ENCODE assay signal across 16 cellular contexts in genomic region chr4:23097251-23097650, GRCh38.
DNase-seq lines count a peak whose midpoint lies in the region; ATAC-seq and TF ChIP-seq lines count a peak whose summit lies in the region.
"Had no signal": no experiment of that assay in that cellular context is flagged by ENCODE, and none has a peak within 500 bp of the region (broad histone marks: within the 10 kb centered on the region; RNA-seq: fewer than 3 reads in every experiment).

No MANE protein-coding gene starts in this region.

- H3K27ac Mint-ChIP-seq in stimulated activated naive CD8-positive, alpha-beta T cell treated with anti-CD3 and anti-CD28 coated beads, Interleukin-15, amount 100 ng/mL, for 72 hours: no peak overlapping the region
- H3K27ac Mint-ChIP-seq: activated CD4-positive, alpha-beta memory T cell treated with anti-CD3 and anti-CD28 coated beads, Interleukin-2, amount 10 ng/mL, durations not matched to agents 7 days and 5 days; CD4-positive, alpha-beta T cell; stimulated activated naive CD8-positive, alpha-beta T cell treated with anti-CD3 and anti-CD28 coated beads, Interleukin-15, Interleukin-2, amounts not matched to agents 100 ng/mL and 50 ng/mL, for 24 hours had no signal

- no peaks in the 10 kb centered on the region for H3K4me1 Mint-ChIP-seq in stimulated activated naive CD8-positive, alpha-beta T cell treated with anti-CD3 and anti-CD28 coated beads, Interleukin-15, amount 100 ng/mL, for 72 hours
- H3K4me1 Mint-ChIP-seq: activated CD4-positive, alpha-beta memory T cell treated with anti-CD3 and anti-CD28 coated beads, Interleukin-2, amount 10 ng/mL, durations not matched to agents 7 days and 5 days had no signal

- in situ Hi-C loops in GM23248 (cut with MboI): no loop called here

- H3K4me3 ChIP-seq in GM23248 (no peak overlapping the region), cardiac fibroblast (replicated peaks in 1 of 2; ENCODE audit: low read depth in 2 of 2, low read length in 2 of 2) (no peak overlapping the region)
- H3K4me3 ChIP-seq: hepatocyte, pancreas, SK-N-MC, vagina had no signal

- H3K4me1 ChIP-seq in GM23248 (ENCODE audit: insufficient read depth): no peaks in the 10 kb centered on the region
- H3K4me1 ChIP-seq: pancreas, vagina had no signal

- no peaks in the 10 kb centered on the region for H3K27me3 ChIP-seq in GM23248 (replicated peaks; ENCODE audit: insufficient read depth)
- H3K27me3 ChIP-seq: hepatocyte, pancreas, vagina had no signal

- H4K20me1 ChIP-seq in GM23248 (ENCODE audit: insufficient read depth): no peaks in the 10 kb centered on the region

- H2AFZ ChIP-seq in GM23248: no peak overlapping the region
- H2AFZ ChIP-seq: hepatocyte had no signal

- no peak overlapping the region for H3K4me2 ChIP-seq in GM23248 (ENCODE audit: unreplicated experiment)
- H3K4me2 ChIP-seq: hepatocyte had no signal

- 40 to 49% methylated on average over 6 of the region's 6 CpGs for WGBS in GM23248 (ENCODE audit: low coverage in 1 of 2, low lambda C conversion rate in 2 of 2, missing lambda C conversion rate in 2 of 2), 2 experiments

- no peak overlapping the region for H3K27ac ChIP-seq in GM23248
- H3K27ac ChIP-seq: hepatocyte, pancreas, SK-N-MC, vagina had no signal

- CTCF ChIA-PET in GM10248 (lab: Yijun Ruan, JAX): no interaction called here

- H3K36me3 ChIP-seq in GM23248 (ENCODE audit: low read depth): no peaks in the 10 kb centered on the region
- H3K36me3 ChIP-seq: pancreas, vagina had no signal

- H3K79me2 ChIP-seq in GM23248 (ENCODE audit: insufficient read depth): no peaks in the 10 kb centered on the region
- H3K79me2 ChIP-seq: hepatocyte had no signal

- no peaks in the 10 kb centered on the region for H3K9me3 ChIP-seq in GM23248 (ENCODE audit: low read depth)
- H3K9me3 ChIP-seq: pancreas, vagina had no signal

- H3F3A ChIP-seq in GM23248 (ENCODE audit: insufficient read depth): no peaks in the 10 kb centered on the region

- TF ChIP-seq CTCF in cardiac fibroblast (IDR thresholded peaks at IDR 0.05; ENCODE audit: low read depth, low read length) (no peak), GM10248 (IDR thresholded peaks at IDR 0.05; ENCODE audit: control extremely low read depth, extremely low read depth, low read depth, missing control alignments) (no peak)

- POLR2A ChIA-PET in GM10248 (lab: Yijun Ruan, JAX): no interaction called here

- DNase-seq in GM23248: peak; percentile 57
- peak; percentile 34 for DNase-seq in NOMO-1 treated with DMSO at 0.1 percent for 48 hours (lab: John Stamatoyannopoulos, UW; ENCODE audit: unreplicated experiment)
- DNase-seq in cardiac fibroblast (ENCODE audit: low read depth in 2 of 2): peak; percentile 31 to 39
- peak; percentile 71 for DNase-seq in stromal cell of bone marrow (ENCODE audit: low read depth)
- DNase-seq in GM10248 (ENCODE audit: extremely low spot score): no peak
- no peak for DNase-seq in activated CD4-positive, alpha-beta T cell treated with anti-CD3 and anti-CD28 coated beads for 4 hours
- DNase-seq in stimulated activated naive CD8-positive, alpha-beta T cell treated with anti-CD3 and anti-CD28 coated beads, Interleukin-15, amount 100 ng/mL, for 72 hours: no peak
- DNase-seq: activated CD4-positive, alpha-beta memory T cell treated with anti-CD3 and anti-CD28 coated beads, Interleukin-2, amount 10 ng/mL, durations not matched to agents 7 days and 5 days; CD4-positive, alpha-beta T cell; cortex of kidney; left cardiac atrium; pancreas had no signal

- H3K27me3 Mint-ChIP-seq in stimulated activated naive CD8-positive, alpha-beta T cell treated with anti-CD3 and anti-CD28 coated beads, Interleukin-15, amount 100 ng/mL, for 72 hours: no peaks in the 10 kb centered on the region
- H3K27me3 Mint-ChIP-seq: activated CD4-positive, alpha-beta memory T cell treated with anti-CD3 and anti-CD28 coated beads, Interleukin-2, amount 10 ng/mL, durations not matched to agents 7 days and 5 days; CD4-positive, alpha-beta T cell; stimulated activated naive CD8-positive, alpha-beta T cell treated with anti-CD3 and anti-CD28 coated beads, Interleukin-15, Interleukin-2, amounts not matched to agents 100 ng/mL and 50 ng/mL, for 24 hours had no signal

- H3K4me3 Mint-ChIP-seq in stimulated activated naive CD8-positive, alpha-beta T cell treated with anti-CD3 and anti-CD28 coated beads, Interleukin-15, amount 100 ng/mL, for 72 hours: no peak overlapping the region
- H3K4me3 Mint-ChIP-seq: activated CD4-positive, alpha-beta memory T cell treated with anti-CD3 and anti-CD28 coated beads, Interleukin-2, amount 10 ng/mL, durations not matched to agents 7 days and 5 days; CD4-positive, alpha-beta T cell; stimulated activated naive CD8-positive, alpha-beta T cell treated with anti-CD3 and anti-CD28 coated beads, Interleukin-15, Interleukin-2, amounts not matched to agents 100 ng/mL and 50 ng/mL, for 24 hours had no signal

- ATAC-seq in stimulated activated naive CD8-positive, alpha-beta T cell treated with anti-CD3 and anti-CD28 coated beads, Interleukin-15, amount 100 ng/mL, for 72 hours: no peak
- ATAC-seq: left cardiac atrium, pancreas had no signal

- H3K9me2 ChIP-seq in GM23248 (ENCODE audit: insufficient read depth): no peaks in the 10 kb centered on the region

- H3K9me3 Mint-ChIP-seq in stimulated activated naive CD8-positive, alpha-beta T cell treated with anti-CD3 and anti-CD28 coated beads, Interleukin-15, amount 100 ng/mL, for 72 hours: peaks cover 7 to 14% of the 10 kb centered on the region in 2 donors

- no peak overlapping the region for H3K9ac ChIP-seq in GM23248

Comparison
In these comparisons a context has a peak if more than half of its experiments do, and no peak if none do; other contexts are left out.
1. DNase-seq: peak in GM23248 (single experiment), NOMO-1 treated with DMSO at 0.1 percent for 48 hours (single experiment), cardiac fibroblast (2 of 2) and stromal cell of bone marrow (single experiment); none in GM10248 (single experiment), activated CD4-positive, alpha-beta T cell treated with anti-CD3 and anti-CD28 coated beads for 4 hours (0 of 2) and stimulated activated naive CD8-positive, alpha-beta T cell treated with anti-CD3 and anti-CD28 coated beads, Interleukin-15, amount 100 ng/mL, for 72 hours (0 of 2).